In the genomic region with DNA sequence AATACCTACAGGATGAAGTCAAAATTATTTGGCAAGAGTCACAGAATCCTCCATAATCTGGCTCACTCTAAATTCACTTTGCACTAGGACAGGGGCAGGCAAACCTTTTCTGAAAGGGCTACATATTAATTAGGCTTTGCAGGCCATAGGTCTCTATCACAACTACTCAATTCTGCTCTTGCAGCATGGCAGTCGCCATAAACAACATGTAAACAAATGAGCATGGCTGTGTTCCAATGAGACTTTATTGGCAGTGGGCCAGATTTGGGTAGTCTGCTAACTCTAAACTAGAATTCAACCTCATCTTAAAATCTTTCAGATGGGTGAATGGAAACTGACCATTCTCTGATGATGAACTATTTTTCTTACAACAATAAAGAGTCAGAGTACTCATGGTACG, we compare ENCODE assay signal across 25 cellular contexts. TPM values are rescaled to one million over a fixed set of nuclear protein-coding genes. Genes with fewer than 3 reads are reported as not detected.
DNase-seq lines count a peak whose midpoint lies in the region; ATAC-seq, FAIRE-seq and TF ChIP-seq lines count a peak whose summit lies in the region.
"Had no signal": no experiment of that assay in that cellular context is flagged by ENCODE, and none has a peak within 500 bp of the region (broad histone marks: within the 10 kb centered on the region; RNA-seq: fewer than 3 reads in every experiment).

No MANE protein-coding gene starts in this region.

- H3K9me3 Mint-ChIP-seq in activated T-cell treated with anti-CD3 and anti-CD28 coated beads, Interleukin-2, amount 50 U/mL, for 4 hours = no peaks in the 10 kb centered on the region
- H3K9me3 Mint-ChIP-seq: activated CD8-positive, alpha-beta T cell treated with anti-CD3 and anti-CD28 coated beads for 36 hours; activated T-cell treated with anti-CD3 and anti-CD28 coated beads, Interleukin-2, amount 50 U/mL, for 24 hours had no signal

- WGBS in thyroid gland, 2 donors = 66 to 73% methylated on average over 2 of the region's 2 CpGs

- FAIRE-seq in frontal cortex (lab: Jason Lieb, UNC) = no peak
- FAIRE-seq: G401.6 had no signal

- no peaks in the 10 kb centered on the region for H3K27me3 Mint-ChIP-seq in activated T-cell treated with anti-CD3 and anti-CD28 coated beads, Interleukin-2, amount 50 U/mL, for 4 hours (ENCODE audit: low read depth)
- H3K27me3 Mint-ChIP-seq: activated CD8-positive, alpha-beta T cell treated with anti-CD3 and anti-CD28 coated beads for 36 hours; activated naive CD8-positive, alpha-beta T cell; activated T-cell treated with anti-CD3 and anti-CD28 coated beads, Interleukin-2, amount 50 U/mL, for 24 hours; T-helper 17 cell had no signal

- peaks cover 3% of the 10 kb centered on the region for H3K4me1 Mint-ChIP-seq in activated T-cell treated with anti-CD3 and anti-CD28 coated beads, Interleukin-2, amount 50 U/mL, for 4 hours (ENCODE audit: low read depth)

- H3K27ac ChIP-seq in right atrium auricular region (no peak overlapping the region), thyroid gland (peak overlapping the region in 2 of 3 donors; percentile 19 to 79)
- H3K27ac ChIP-seq: HL-60, lower lobe of right lung, stomach, VCaP had no signal

- H3K9me3 ChIP-seq in right atrium auricular region (no peaks in the 10 kb centered on the region), thyroid gland (no peaks in the 10 kb centered on the region)
- H3K9me3 ChIP-seq: lower lobe of right lung, stomach had no signal

- H3K36me3 ChIP-seq in right atrium auricular region (peaks cover 18% of the 10 kb centered on the region), thyroid gland (peaks cover 6 to 8% of the 10 kb centered on the region in 2 donors)

- peaks cover 25% of the 10 kb centered on the region for H3K36me3 Mint-ChIP-seq in activated T-cell treated with anti-CD3 and anti-CD28 coated beads, Interleukin-2, amount 50 U/mL, for 4 hours (ENCODE audit: insufficient read depth)

- DNase-seq in Right ventricle myocardium inferior (ENCODE audit: missing footprints) = no peak
- no peak for DNase-seq in right atrium auricular region (ENCODE audit: low spot score)
- peak; percentile 41 for DNase-seq in NCI-H2029 treated with DMSO at 0.1 percent for 48 hours (lab: John Stamatoyannopoulos, UW)
- DNase-seq in fibroblast of villous mesenchyme (ENCODE audit: low read depth) = peak; percentile 16
- no peak for DNase-seq in thyroid gland
- DNase-seq in frontal cortex (ENCODE audit: low spot score in 2 of 2) = no peak
- no peak for DNase-seq in activated effector memory CD4-positive, alpha-beta T cell treated with Interleukin-2 at 50 U/mL for 16 hours
- no peak for DNase-seq in activated T-cell treated with anti-CD3 and anti-CD28 coated beads, Interleukin-2, amount 50 U/mL, for 4 hours
- DNase-seq: activated CD8-positive, alpha-beta T cell treated with anti-CD3 and anti-CD28 coated beads for 36 hours; activated T-cell treated with anti-CD3 and anti-CD28 coated beads, Interleukin-2, amount 50 U/mL, for 24 hours; cortex of kidney; KBM-7; lower lobe of right lung; NCI-H1048; stimulated activated CD4-positive, alpha-beta T cell treated with anti-CD3 and anti-CD28 coated beads, Interleukin-1b, Interleukin-23, amount 100 ng/mL, for 48 hours; stomach; T-helper 17 cell had no signal

- intact Hi-C loops in Right ventricle myocardium inferior (cut with DNase I) (no loop called here), thyroid gland (cut with DNase I) (no loop called here)

- H3K4me3 Mint-ChIP-seq in activated T-cell treated with anti-CD3 and anti-CD28 coated beads, Interleukin-2, amount 50 U/mL, for 4 hours = no peak overlapping the region
- H3K4me3 Mint-ChIP-seq: activated CD8-positive, alpha-beta T cell treated with anti-CD3 and anti-CD28 coated beads for 36 hours; activated naive CD8-positive, alpha-beta T cell; activated T-cell treated with anti-CD3 and anti-CD28 coated beads, Interleukin-2, amount 50 U/mL, for 24 hours; T-helper 17 cell had no signal

- H3K4me1 ChIP-seq in right atrium auricular region = peaks cover 0 to under 1% of the 10 kb centered on the region in 2 donors
- peaks cover 5 to 39% of the 10 kb centered on the region in 2 donors for H3K4me1 ChIP-seq in thyroid gland
- H3K4me1 ChIP-seq: lower lobe of right lung had no signal

- ATAC-seq in Right ventricle myocardium inferior = peak; percentile 56
- ATAC-seq in activated T-cell treated with anti-CD3 and anti-CD28 coated beads, Interleukin-2, amount 50 U/mL, for 4 hours = no peak
- ATAC-seq: activated CD8-positive, alpha-beta T cell treated with anti-CD3 and anti-CD28 coated beads for 36 hours; HCT116; lower lobe of right lung; T-helper 17 cell had no signal

- H3K27me3 ChIP-seq in right atrium auricular region = no peaks in the 10 kb centered on the region
- H3K27me3 ChIP-seq in thyroid gland = no peaks in the 10 kb centered on the region
- H3K27me3 ChIP-seq: stomach had no signal

- H3K4me3 ChIP-seq in right atrium auricular region (no peak overlapping the region), fibroblast of villous mesenchyme (ENCODE audit: low read depth, low read length) (no peak overlapping the region), thyroid gland (replicated peaks in 1 of 3) (no peak overlapping the region)
- H3K4me3 ChIP-seq: lower lobe of right lung, stomach had no signal

- TF ChIP-seq POLR2A in thyroid gland (IDR thresholded peaks at IDR 0.05) = no peak

- no peak for TF ChIP-seq CTCF in right atrium auricular region (IDR thresholded peaks at IDR 0.05)
- no peak for TF ChIP-seq CTCF in fibroblast of villous mesenchyme (IDR thresholded peaks at IDR 0.05; ENCODE audit: insufficient read depth, low read depth, low read length)
- no peak for TF ChIP-seq CTCF in thyroid gland (IDR thresholded peaks at IDR 0.05)

RNA-seq across cellular contexts. Expression of gene THRSP, which starts 5.8 kb away (rescaled TPM):
- total RNA-seq in Right ventricle myocardium inferior = 4.8 TPM
- 1 to 10 TPM in 1 of 2 donors, not detected in 1; 1.9 TPM for total RNA-seq in right atrium auricular region
- not detected in 2 replicates for total RNA-seq in fibroblast of villous mesenchyme
- total RNA-seq in thyroid gland = 1 to 10 TPM in 2 of 4 donors, under 1 TPM in 1, not detected in 1; 0.67 to 7.2 (median 2.8) TPM
- not detected for total RNA-seq in frontal cortex
- total RNA-seq in activated T-cell treated with anti-CD3 and anti-CD28 coated beads, Interleukin-2, amount 50 U/mL, for 4 hours = not detected
- total RNA-seq: activated CD8-positive, alpha-beta T cell treated with anti-CD3 and anti-CD28 coated beads for 36 hours; epithelial cell of proximal tubule; lower lobe of right lung; NCI-H460; osteoblast; T-helper 17 cell had no signal

RNA-seq across cellular contexts. Expression of gene NDUFC2, which starts 10.2 kb away (rescaled TPM):
- 337 TPM for total RNA-seq in Right ventricle myocardium inferior
- total RNA-seq in right atrium auricular region = 100 to 1,000 TPM; 154 to 163 TPM
- total RNA-seq in fibroblast of villous mesenchyme = 120 and 179 TPM in 2 replicates
- total RNA-seq in thyroid gland = 100 to 1,000 TPM; 205 to 342 (median 228) TPM
- total RNA-seq in frontal cortex = 88.9 TPM
- 100 to 1,000 TPM; 217 to 246 (median 227) TPM for total RNA-seq in activated T-cell treated with anti-CD3 and anti-CD28 coated beads, Interleukin-2, amount 50 U/mL, for 4 hours

RNA-seq across cellular contexts. Expression of gene KCTD14, which starts 46.4 kb away (rescaled TPM):
- total RNA-seq in Right ventricle myocardium inferior = 0.24 TPM
- total RNA-seq in right atrium auricular region = 1 to 10 TPM in 1 of 2 donors, under 1 TPM in 1; 0.59 to 3.6 TPM
- total RNA-seq in fibroblast of villous mesenchyme = 0.97 and 4.3 TPM in 2 replicates
- total RNA-seq in thyroid gland = 10 to 100 TPM; 11.6 to 23.7 (median 14.4) TPM
- total RNA-seq in frontal cortex = 0.82 TPM
- under 1 TPM in 2 of 3 donors, not detected in 1; 0.38 to 0.45 TPM for total RNA-seq in activated T-cell treated with anti-CD3 and anti-CD28 coated beads, Interleukin-2, amount 50 U/mL, for 4 hours

Comparison
In these comparisons a context has a peak if more than half of its experiments do, and no peak if none do; other contexts are left out.
1. DNase-seq: peak in NCI-H2029 treated with DMSO at 0.1 percent for 48 hours (single experiment) and fibroblast of villous mesenchyme (single experiment); none in Right ventricle myocardium inferior (single experiment), right atrium auricular region (single experiment), thyroid gland (0 of 2), frontal cortex (0 of 2), activated effector memory CD4-positive, alpha-beta T cell treated with Interleukin-2 at 50 U/mL for 16 hours (single experiment) and activated T-cell treated with anti-CD3 and anti-CD28 coated beads, Interleukin-2, amount 50 U/mL, for 4 hours (single experiment).
2. H3K27ac ChIP-seq: peak in thyroid gland (2 of 3); none in right atrium auricular region (0 of 2).